In the genomic region with DNA sequence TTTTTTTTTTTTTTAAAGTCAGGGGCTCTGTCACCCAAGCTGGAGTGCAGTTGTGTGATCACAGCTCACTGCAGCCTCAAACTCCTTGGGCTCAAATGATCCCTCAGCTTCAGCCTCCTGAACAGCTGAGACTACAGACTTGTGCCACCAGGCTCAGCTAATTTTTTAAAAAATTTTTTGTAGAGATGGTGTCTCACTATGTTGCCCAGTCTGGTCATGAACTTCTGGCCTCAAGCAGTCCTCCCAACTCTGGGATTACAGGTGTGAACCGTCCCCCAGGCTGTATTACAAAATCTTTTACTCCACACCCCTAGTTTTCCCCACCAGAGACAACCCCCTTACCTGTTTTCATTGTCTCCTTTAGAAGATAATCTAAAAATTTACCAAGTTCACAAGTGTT, we compare ENCODE assay signal across 11 cellular contexts. TPM values are rescaled to one million over a fixed set of nuclear protein-coding genes. Genes with fewer than 3 reads are reported as not detected.
DNase-seq lines count a peak whose midpoint lies in the region; ATAC-seq and TF ChIP-seq lines count a peak whose summit lies in the region.
"Had no signal": no experiment of that assay in that cellular context is flagged by ENCODE, and none has a peak within 500 bp of the region (broad histone marks: within the 10 kb centered on the region; RNA-seq: fewer than 3 reads in every experiment).

No MANE protein-coding gene starts in this region.

- H3K9me2 ChIP-seq in HCT116 (ENCODE audit: insufficient read depth) = no peaks in the 10 kb centered on the region

- H3K9me3 ChIP-seq in CD4-positive, alpha-beta memory T cell (ENCODE audit: control insufficient read depth in 1 of 2, low read length in 2 of 2) = no peaks in the 10 kb centered on the region
- H3K9me3 ChIP-seq in HCT116 (ENCODE audit: control insufficient read depth in 1 of 2, insufficient read depth in 1 of 2, low read depth in 1 of 2, low read length in 2 of 2) = no peaks in the 10 kb centered on the region
- H3K9me3 ChIP-seq: pancreas had no signal

- intact Hi-C loops in CD4-positive, alpha-beta memory T cell (cut with micrococcal nuclease) = loop anchor here (5.0 kb wide), 1 partner anchor 38 kb away; no protein-coding TSS in a partner anchor
- intact Hi-C loops in HCT116 (cut with micrococcal nuclease) = no loop called here

- no peaks in the 10 kb centered on the region for H3K27me3 ChIP-seq in CD4-positive, alpha-beta memory T cell (ENCODE audit: insufficient read depth, low read length)
- H3K27me3 ChIP-seq in HCT116 (ENCODE audit: insufficient read depth, low read length) = no peaks in the 10 kb centered on the region
- H3K27me3 ChIP-seq: dorsolateral prefrontal cortex, pancreas had no signal

- H3K27ac ChIP-seq in CD4-positive, alpha-beta memory T cell (ENCODE audit: low read depth, low read length) = peak overlapping the region; percentile 26
- no peak overlapping the region for H3K27ac ChIP-seq in HCT116 (ENCODE audit: low read depth, low read length)

- no peaks in the 10 kb centered on the region for H3K27me3 Mint-ChIP-seq in CD4-positive, alpha-beta memory T cell
- no peaks in the 10 kb centered on the region for H3K27me3 Mint-ChIP-seq in activated naive CD8-positive, alpha-beta T cell
- no peaks in the 10 kb centered on the region for H3K27me3 Mint-ChIP-seq in naive thymus-derived CD8-positive, alpha-beta T cell

- ATAC-seq in HCT116 = no peak
- ATAC-seq in naive thymus-derived CD8-positive, alpha-beta T cell = no peak
- no peak for ATAC-seq in activated CD4-positive, CD25-positive, alpha-beta regulatory T cell treated with anti-CD3 and anti-CD28 coated beads, Interleukin-2, amount 50 U/mL, for 24 hours
- no peak for ATAC-seq in HG03025 (IDR thresholded peaks at IDR 0.05; ENCODE audit: low FRiP score, unreplicated experiment)
- ATAC-seq: pancreas had no signal

- RAD21 ChIA-PET in HCT116 (lab: Charles Lee; ENCODE audit: low non-redundant PET in 1 of 2, low total read pairs in 2 of 2, uncharacterized antibody in 2 of 2, unreplicated experiment in 2 of 2) = interaction anchor here in 1 of 2 experiments (0.7 kb wide), 1 partner anchor 54 kb away, joined by 3 read pairs; no protein-coding TSS in a partner anchor

- H3K36me3 Mint-ChIP-seq in CD4-positive, alpha-beta memory T cell = peaks cover 10 to 23% of the 10 kb centered on the region in 2 donors
- H3K36me3 Mint-ChIP-seq in activated naive CD8-positive, alpha-beta T cell = peaks cover 4% of the 10 kb centered on the region
- H3K36me3 Mint-ChIP-seq in naive thymus-derived CD8-positive, alpha-beta T cell = peaks cover 5 to 53% (median 10%) of the 10 kb centered on the region in 3 donors

- CTCF ChIA-PET in CD4-positive, alpha-beta memory T cell (lab: Charles Lee; ENCODE audit: partially characterized antibody) = interaction anchor here (0.6 to 4.2 kb wide), 5 partner anchors 10 to 174 kb away, joined by 3 to 16 read pairs (median 8); no protein-coding TSS in a partner anchor
- CTCF ChIA-PET in HCT116 (lab: Charles Lee) = interaction anchor here (0.7 kb wide), 1 partner anchor 16 kb away, joined by 3 read pairs; no protein-coding TSS in a partner anchor

- H3K4me2 ChIP-seq in HCT116 (ENCODE audit: low read length) = peak overlapping the region; percentile 78; the same call in 1 of the 2 replicates

- H3K4me3 Mint-ChIP-seq in CD4-positive, alpha-beta memory T cell = peak overlapping the region; percentile 33 to 94 (median 74)
- peak overlapping the region; percentile 99 for H3K4me3 Mint-ChIP-seq in activated naive CD8-positive, alpha-beta T cell
- peak overlapping the region; percentile 71 to 100 (median 94) for H3K4me3 Mint-ChIP-seq in naive thymus-derived CD8-positive, alpha-beta T cell

- POLR2A ChIA-PET in CD4-positive, alpha-beta memory T cell (lab: Charles Lee; ENCODE audit: partially characterized antibody) = interaction anchor here (0.6 to 1.5 kb wide), 2 partner anchors 26 to 37 kb away, joined by 3 read pairs; partner anchors contain the start of gene XBP1
- POLR2A ChIA-PET in HCT116 (lab: Charles Lee) = interaction anchor here (1.4 kb wide), 1 partner anchor 26 kb away, joined by 4 read pairs; the partner anchor contains the start of gene XBP1
- POLR2A ChIA-PET in naive thymus-derived CD8-positive, alpha-beta T cell (lab: Charles Lee) = interaction anchor here (0.7 kb wide), 1 partner anchor 264 kb away, joined by 5 read pairs; no protein-coding TSS in a partner anchor

- H3K9ac ChIP-seq in HCT116 (ENCODE audit: low read length) = no peak overlapping the region

- peaks cover 21 to 38% (median 29%) of the 10 kb centered on the region in 4 donors for H3K4me1 Mint-ChIP-seq in CD4-positive, alpha-beta memory T cell
- H3K4me1 Mint-ChIP-seq in activated naive CD8-positive, alpha-beta T cell (ENCODE audit: low read depth) = peaks cover 45% of the 10 kb centered on the region
- peaks cover 15 to 49% (median 40%) of the 10 kb centered on the region in 4 donors for H3K4me1 Mint-ChIP-seq in naive thymus-derived CD8-positive, alpha-beta T cell

- H2AFZ ChIP-seq in HCT116 (ENCODE audit: low read depth, low read length, poor library complexity, severe bottlenecking) = no peak overlapping the region

- peaks cover 64% of the 10 kb centered on the region for H3K79me2 ChIP-seq in HCT116 (ENCODE audit: insufficient read depth, low read length)

- peak overlapping the region in 6 of 7 donors; percentile 13 to 92 (median 64) for H3K27ac Mint-ChIP-seq in CD4-positive, alpha-beta memory T cell
- peak overlapping the region; percentile 61 for H3K27ac Mint-ChIP-seq in activated naive CD8-positive, alpha-beta T cell
- H3K27ac Mint-ChIP-seq in naive thymus-derived CD8-positive, alpha-beta T cell = peak overlapping the region in 6 of 10 donors; percentile 37 to 92 (median 79)

- peaks cover 38% of the 10 kb centered on the region for H3K4me1 ChIP-seq in CD4-positive, alpha-beta memory T cell (ENCODE audit: insufficient read depth, low read length)
- H3K4me1 ChIP-seq in HCT116 (ENCODE audit: control insufficient read depth in 1 of 2, insufficient read depth in 2 of 2, low read length in 2 of 2) = peaks cover 0 to 12% of the 10 kb centered on the region in 2 experiments; a peak in 3 of 4 replicates

- H3K9me3 Mint-ChIP-seq in CD4-positive, alpha-beta memory T cell = no peaks in the 10 kb centered on the region
- H3K9me3 Mint-ChIP-seq in activated naive CD8-positive, alpha-beta T cell (ENCODE audit: low read depth) = no peaks in the 10 kb centered on the region
- H3K9me3 Mint-ChIP-seq in naive thymus-derived CD8-positive, alpha-beta T cell = no peaks in the 10 kb centered on the region

- BruUV-seq in HCT116 (replicated peaks; lab: Mats Ljungman, UMichigan) = no TSS peak

- TF ChIP-seq POLR2A in HCT116 (IDR thresholded peaks at IDR 0.05; ENCODE audit: borderline replicate concordance, extremely low read depth, insufficient read depth, insufficient read length) = no peak

- no peaks in the 10 kb centered on the region for H4K20me1 ChIP-seq in HCT116 (ENCODE audit: insufficient read depth)

- H3K36me3 ChIP-seq in CD4-positive, alpha-beta memory T cell (ENCODE audit: insufficient read depth, low read length) = no peaks in the 10 kb centered on the region
- peaks cover 7% of the 10 kb centered on the region in 2 experiments; a peak in 2 of 4 replicates for H3K36me3 ChIP-seq in HCT116 (ENCODE audit: control insufficient read depth in 1 of 2, insufficient read depth in 2 of 2, low read length in 2 of 2)

- no peak for TF ChIP-seq RAD21 in HCT116 (IDR thresholded peaks at IDR 0.05; ENCODE audit: low read depth)

- H3K4me3 ChIP-seq in CD4-positive, alpha-beta memory T cell (ENCODE audit: low read length in 2 of 2) = no peak overlapping the region
- no peak overlapping the region for H3K4me3 ChIP-seq in HCT116 (replicated peaks in 1 of 2; ENCODE audit: low read depth in 1 of 2, low read length in 2 of 2)

- no peak for TF ChIP-seq CTCF in HCT116 (IDR thresholded peaks at IDR 0.05 in 2 of 3, conservative IDR thresholded peaks at IDR 0.05 in 1 of 3; ENCODE audit: borderline replicate concordance in 1 of 3, insufficient read depth in 1 of 3, low read depth in 2 of 3, low read length in 2 of 3)

- DNase-seq in CD4-positive, alpha-beta memory T cell = no peak
- no peak for DNase-seq in HCT116 (ENCODE audit: low read depth, low spot score)
- no peak for DNase-seq in naive thymus-derived CD8-positive, alpha-beta T cell
- DNase-seq in SIG-M5 treated with dmso at 0.1 percent for 504 hours (lab: John Stamatoyannopoulos, UW; ENCODE audit: unreplicated experiment) = no peak
- no peak for DNase-seq in GDM1 (lab: John Stamatoyannopoulos, UW)
- DNase-seq: dorsolateral prefrontal cortex, HCEC 1CT, pancreas had no signal

TF ChIP-seq in HCT116, 20 proteins besides CTCF, POLR2A, EP300 and RAD21 (continues in another document):
- TF ChIP-seq JUND (IDR thresholded peaks at IDR 0.05) = no peak
- TF ChIP-seq SP1 (IDR thresholded peaks at IDR 0.05; ENCODE audit: low read depth) = no peak
- TF ChIP-seq ZNF274 (IDR thresholded peaks at IDR 0.05; ENCODE audit: low read depth, low read length) = no peak
- TF ChIP-seq SIN3A (IDR thresholded peaks at IDR 0.05; ENCODE audit: low read depth) = no peak

RNA-seq across cellular contexts. Expression of gene CCDC117, which starts 1.9 kb away (rescaled TPM):
- 10 to 100 TPM; 20.3 to 20.6 TPM for total RNA-seq in CD4-positive, alpha-beta memory T cell
- polyA plus RNA-seq in CD4-positive, alpha-beta memory T cell = 1 to 10 TPM; 7.2 to 10.0 TPM
- total RNA-seq in HCT116 (2021; ENCODE audit: unreplicated experiment) = 22.1 TPM
- polyA plus RNA-seq in HCT116 (2012) = 4.9 and 7.7 TPM in 2 replicates
- 10 to 100 TPM; 16.6 to 17.6 TPM for total RNA-seq in naive thymus-derived CD8-positive, alpha-beta T cell
- polyA plus RNA-seq in naive thymus-derived CD8-positive, alpha-beta T cell = 10 to 100 TPM in 1 of 3 donors, 1 to 10 TPM in 2; 7.2 to 11.1 (median 7.7) TPM

RNA-seq across cellular contexts. Expression of gene XBP1, which starts 26.0 kb away (rescaled TPM):
- 100 to 1,000 TPM; 154 to 164 TPM for total RNA-seq in CD4-positive, alpha-beta memory T cell
- 100 to 1,000 TPM; 315 to 533 TPM for polyA plus RNA-seq in CD4-positive, alpha-beta memory T cell
- 81.3 TPM for total RNA-seq in HCT116 (2021; ENCODE audit: unreplicated experiment)
- polyA plus RNA-seq in HCT116 (2012) = 69.4 and 78.7 TPM in 2 replicates
- total RNA-seq in naive thymus-derived CD8-positive, alpha-beta T cell = 10 to 100 TPM; 55.1 to 56.0 TPM
- polyA plus RNA-seq in naive thymus-derived CD8-positive, alpha-beta T cell = 100 to 1,000 TPM; 150 to 238 (median 176) TPM

RNA-seq across cellular contexts. Expression of gene HSCB, which starts 32.5 kb away (rescaled TPM):
- total RNA-seq in CD4-positive, alpha-beta memory T cell = 10 to 100 TPM in 1 of 2 experiments, 1 to 10 TPM in 1; 9.3 to 11.1 TPM
- polyA plus RNA-seq in CD4-positive, alpha-beta memory T cell = 10 to 100 TPM in 1 of 2 donors, 1 to 10 TPM in 1; 7.6 to 10.3 TPM
- total RNA-seq in HCT116 (2021; ENCODE audit: unreplicated experiment) = 14.5 TPM
- polyA plus RNA-seq in HCT116 (2012) = 11.7 and 15.0 TPM in 2 replicates
- total RNA-seq in naive thymus-derived CD8-positive, alpha-beta T cell = 10 to 100 TPM; 11.7 to 12.1 TPM
- 10 to 100 TPM in 2 of 3 donors, 1 to 10 TPM in 1; 9.1 to 11.5 (median 11.5) TPM for polyA plus RNA-seq in naive thymus-derived CD8-positive, alpha-beta T cell

RNA-seq across cellular contexts. Expression of gene CHEK2, which starts 32.8 kb away (rescaled TPM):
- total RNA-seq in CD4-positive, alpha-beta memory T cell = 1 to 10 TPM; 7.6 to 9.2 TPM
- polyA plus RNA-seq in CD4-positive, alpha-beta memory T cell = 10 to 100 TPM in 1 of 2 donors, 1 to 10 TPM in 1; 4.6 to 16.4 TPM
- total RNA-seq in HCT116 (2021; ENCODE audit: unreplicated experiment) = 47.1 TPM
- 35.2 and 38.9 TPM in 2 replicates for polyA plus RNA-seq in HCT116 (2012)
- total RNA-seq in naive thymus-derived CD8-positive, alpha-beta T cell = 1 to 10 TPM; 6.9 to 7.7 TPM
- polyA plus RNA-seq in naive thymus-derived CD8-positive, alpha-beta T cell = 10 to 100 TPM in 1 of 3 donors, 1 to 10 TPM in 2; 6.7 to 10.1 (median 7.9) TPM
